In the genomic region with DNA sequence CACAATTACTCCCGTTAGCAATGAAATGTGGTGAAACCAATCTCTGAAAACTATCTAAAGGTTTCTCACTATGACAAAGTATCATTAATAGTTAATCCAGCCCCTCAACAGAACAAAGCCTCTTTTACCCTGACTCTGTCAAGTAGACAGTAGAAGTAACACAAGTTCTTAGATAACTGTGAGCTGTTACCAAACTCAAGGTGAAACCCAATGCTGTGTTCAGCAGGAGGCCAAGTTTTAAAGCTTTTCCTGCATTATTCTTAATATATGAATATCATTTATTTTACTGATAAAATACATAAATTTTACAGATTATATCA, we compare ENCODE assay signal across 11 cellular contexts.
A peak's percentile ranks its signal among the peaks of the same experiment; 100 is the strongest.
DNase-seq lines count a peak whose midpoint lies in the region; ATAC-seq and TF ChIP-seq lines count a peak whose summit lies in the region.
"Had no signal": no experiment of that assay in that cellular context is flagged by ENCODE, and none has a peak within 500 bp of the region (broad histone marks: within the 10 kb centered on the region; RNA-seq: fewer than 3 reads in every experiment).

No MANE protein-coding gene starts in this region.

- no peaks in the 10 kb centered on the region for H3K9me3 ChIP-seq in vagina
- H3K9me3 ChIP-seq: adrenal gland, tibial artery had no signal

- H2AFZ ChIP-seq in GM23338, result no peak overlapping the region

- H3K27me3 Mint-ChIP-seq in GM23338 (ENCODE audit: insufficient read depth, low read depth, poor library complexity), result peaks cover 6% of the 10 kb centered on the region
- no peaks in the 10 kb centered on the region for H3K27me3 Mint-ChIP-seq in progenitor cell of endocrine pancreas

- H3K4me3 ChIP-seq in GM23338 (no peak overlapping the region), vagina (no peak overlapping the region)
- H3K4me3 ChIP-seq: adrenal gland, tibial artery had no signal

- H3K4me1 ChIP-seq in GM23338 (ENCODE audit: insufficient read depth), result peaks cover 21% of the 10 kb centered on the region
- no peaks in the 10 kb centered on the region for H3K4me1 ChIP-seq in vagina

- no peaks in the 10 kb centered on the region for H3F3A ChIP-seq in GM23338 (replicated peaks; ENCODE audit: low read depth)

- no peaks in the 10 kb centered on the region for H3K36me3 Mint-ChIP-seq in GM23338 (ENCODE audit: low read depth)
- H3K36me3 Mint-ChIP-seq in progenitor cell of endocrine pancreas (ENCODE audit: insufficient read depth), result peaks cover 4% of the 10 kb centered on the region

- H3K27ac Mint-ChIP-seq in GM23338 (no peak overlapping the region), progenitor cell of endocrine pancreas (peak overlapping the region; percentile 38)

- intact Hi-C loops in vagina (cut with DNase I), result no loop called here

- no peak for TF ChIP-seq CTCF in GM23338 (conservative IDR thresholded peaks at IDR 0.05; ENCODE audit: low read depth in 2 of 2)
- no peak for TF ChIP-seq CTCF in progenitor cell of endocrine pancreas (IDR thresholded peaks at IDR 0.05; ENCODE audit: unreplicated experiment)
- TF ChIP-seq CTCF in vagina (IDR thresholded peaks at IDR 0.05), result no peak

- H3K4me1 Mint-ChIP-seq in GM23338, result peaks cover 20% of the 10 kb centered on the region
- peaks cover 41% of the 10 kb centered on the region for H3K4me1 Mint-ChIP-seq in progenitor cell of endocrine pancreas (ENCODE audit: low read depth)

- H4K20me1 ChIP-seq in GM23338 (replicated peaks; ENCODE audit: insufficient read depth), result peaks cover 15% of the 10 kb centered on the region

- H3K36me3 ChIP-seq in GM23338 (ENCODE audit: insufficient read depth) (no peaks in the 10 kb centered on the region), vagina (no peaks in the 10 kb centered on the region)
- H3K36me3 ChIP-seq: adrenal gland, tibial artery had no signal

- H3K79me2 ChIP-seq in GM23338 (replicated peaks; ENCODE audit: insufficient read depth), result peaks cover 92% of the 10 kb centered on the region

- TF ChIP-seq POLR2A in vagina (IDR thresholded peaks at IDR 0.05), result no peak

- H3K27me3 ChIP-seq in GM23338 (ENCODE audit: insufficient read depth) (no peaks in the 10 kb centered on the region), vagina (no peaks in the 10 kb centered on the region)
- H3K27me3 ChIP-seq: adrenal gland, tibial artery had no signal

- H3K9me3 Mint-ChIP-seq in GM23338, result no peaks in the 10 kb centered on the region
- H3K9me3 Mint-ChIP-seq in progenitor cell of endocrine pancreas (ENCODE audit: low read depth), result no peaks in the 10 kb centered on the region

- H3K27ac ChIP-seq in GM23338 (ENCODE audit: low read depth) (no peak overlapping the region), vagina (no peak overlapping the region)
- H3K27ac ChIP-seq: adrenal gland, tibial artery had no signal

- ATAC-seq in GM19025 (IDR thresholded peaks at IDR 0.05; ENCODE audit: low read depth, unreplicated experiment) (peak; percentile 90), GM23338 (no peak), HG03354 (IDR thresholded peaks at IDR 0.05; ENCODE audit: poor library complexity, severe bottlenecking, unreplicated experiment) (peak; percentile 96), GM19328 (IDR thresholded peaks at IDR 0.05; ENCODE audit: unreplicated experiment) (no peak)

- H3K4me3 Mint-ChIP-seq in GM23338 (no peak overlapping the region), progenitor cell of endocrine pancreas (ENCODE audit: low read depth) (no peak overlapping the region)

- H3K9me2 ChIP-seq in GM23338 (ENCODE audit: insufficient read depth), result no peaks in the 10 kb centered on the region

- H3K4me2 ChIP-seq in GM23338, result 0 out of 2 replicates have a peak overlapping the region, but pooled peaks have one; percentile 18

- DNase-seq in GM23338 (ENCODE audit: low spot score) (no peak), progenitor cell of endocrine pancreas (ENCODE audit: low spot score, unreplicated experiment) (no peak), vagina (ENCODE audit: extremely low spot score in 2 of 2) (no peak), NK-92 (lab: John Stamatoyannopoulos, UW; ENCODE audit: unreplicated experiment) (no peak)
- DNase-seq: adrenal gland; effector CD8-positive, alpha-beta T cell; NCI-H1105 treated with DMSO at 0.1 percent for 48 hours; tibial artery had no signal

TF ChIP-seq in GM23338, 12 proteins besides CTCF, POLR2A, EP300 and RAD21 (continues in another document):
- TF ChIP-seq ZNF114 (CRISPR knock-in tag; IDR thresholded peaks at IDR 0.05) (no peak), JUNB (IDR thresholded peaks at IDR 0.05; ENCODE audit: unreplicated experiment) (no peak), ZNF331 (CRISPR knock-in tag; IDR thresholded peaks at IDR 0.05; ENCODE audit: low read depth) (no peak), POLR2AphosphoS5 (IDR thresholded peaks at IDR 0.05; ENCODE audit: low read depth) (no peak), EZH2 (IDR thresholded peaks at IDR 0.05; ENCODE audit: low read depth, unreplicated experiment) (no peak), EZH2phosphoT487 (IDR thresholded peaks at IDR 0.05; ENCODE audit: unreplicated experiment) (no peak)
- TF ChIP-seq, protein P1, sequence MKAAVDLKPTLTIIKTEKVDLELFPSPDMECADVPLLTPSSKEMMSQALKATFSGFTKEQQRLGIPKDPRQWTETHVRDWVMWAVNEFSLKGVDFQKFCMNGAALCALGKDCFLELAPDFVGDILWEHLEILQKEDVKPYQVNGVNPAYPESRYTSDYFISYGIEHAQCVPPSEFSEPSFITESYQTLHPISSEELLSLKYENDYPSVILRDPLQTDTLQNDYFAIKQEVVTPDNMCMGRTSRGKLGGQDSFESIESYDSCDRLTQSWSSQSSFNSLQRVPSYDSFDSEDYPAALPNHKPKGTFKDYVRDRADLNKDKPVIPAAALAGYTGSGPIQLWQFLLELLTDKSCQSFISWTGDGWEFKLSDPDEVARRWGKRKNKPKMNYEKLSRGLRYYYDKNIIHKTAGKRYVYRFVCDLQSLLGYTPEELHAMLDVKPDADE (IDR thresholded peaks at IDR 0.05), result no peak
- TF ChIP-seq, protein P2, sequence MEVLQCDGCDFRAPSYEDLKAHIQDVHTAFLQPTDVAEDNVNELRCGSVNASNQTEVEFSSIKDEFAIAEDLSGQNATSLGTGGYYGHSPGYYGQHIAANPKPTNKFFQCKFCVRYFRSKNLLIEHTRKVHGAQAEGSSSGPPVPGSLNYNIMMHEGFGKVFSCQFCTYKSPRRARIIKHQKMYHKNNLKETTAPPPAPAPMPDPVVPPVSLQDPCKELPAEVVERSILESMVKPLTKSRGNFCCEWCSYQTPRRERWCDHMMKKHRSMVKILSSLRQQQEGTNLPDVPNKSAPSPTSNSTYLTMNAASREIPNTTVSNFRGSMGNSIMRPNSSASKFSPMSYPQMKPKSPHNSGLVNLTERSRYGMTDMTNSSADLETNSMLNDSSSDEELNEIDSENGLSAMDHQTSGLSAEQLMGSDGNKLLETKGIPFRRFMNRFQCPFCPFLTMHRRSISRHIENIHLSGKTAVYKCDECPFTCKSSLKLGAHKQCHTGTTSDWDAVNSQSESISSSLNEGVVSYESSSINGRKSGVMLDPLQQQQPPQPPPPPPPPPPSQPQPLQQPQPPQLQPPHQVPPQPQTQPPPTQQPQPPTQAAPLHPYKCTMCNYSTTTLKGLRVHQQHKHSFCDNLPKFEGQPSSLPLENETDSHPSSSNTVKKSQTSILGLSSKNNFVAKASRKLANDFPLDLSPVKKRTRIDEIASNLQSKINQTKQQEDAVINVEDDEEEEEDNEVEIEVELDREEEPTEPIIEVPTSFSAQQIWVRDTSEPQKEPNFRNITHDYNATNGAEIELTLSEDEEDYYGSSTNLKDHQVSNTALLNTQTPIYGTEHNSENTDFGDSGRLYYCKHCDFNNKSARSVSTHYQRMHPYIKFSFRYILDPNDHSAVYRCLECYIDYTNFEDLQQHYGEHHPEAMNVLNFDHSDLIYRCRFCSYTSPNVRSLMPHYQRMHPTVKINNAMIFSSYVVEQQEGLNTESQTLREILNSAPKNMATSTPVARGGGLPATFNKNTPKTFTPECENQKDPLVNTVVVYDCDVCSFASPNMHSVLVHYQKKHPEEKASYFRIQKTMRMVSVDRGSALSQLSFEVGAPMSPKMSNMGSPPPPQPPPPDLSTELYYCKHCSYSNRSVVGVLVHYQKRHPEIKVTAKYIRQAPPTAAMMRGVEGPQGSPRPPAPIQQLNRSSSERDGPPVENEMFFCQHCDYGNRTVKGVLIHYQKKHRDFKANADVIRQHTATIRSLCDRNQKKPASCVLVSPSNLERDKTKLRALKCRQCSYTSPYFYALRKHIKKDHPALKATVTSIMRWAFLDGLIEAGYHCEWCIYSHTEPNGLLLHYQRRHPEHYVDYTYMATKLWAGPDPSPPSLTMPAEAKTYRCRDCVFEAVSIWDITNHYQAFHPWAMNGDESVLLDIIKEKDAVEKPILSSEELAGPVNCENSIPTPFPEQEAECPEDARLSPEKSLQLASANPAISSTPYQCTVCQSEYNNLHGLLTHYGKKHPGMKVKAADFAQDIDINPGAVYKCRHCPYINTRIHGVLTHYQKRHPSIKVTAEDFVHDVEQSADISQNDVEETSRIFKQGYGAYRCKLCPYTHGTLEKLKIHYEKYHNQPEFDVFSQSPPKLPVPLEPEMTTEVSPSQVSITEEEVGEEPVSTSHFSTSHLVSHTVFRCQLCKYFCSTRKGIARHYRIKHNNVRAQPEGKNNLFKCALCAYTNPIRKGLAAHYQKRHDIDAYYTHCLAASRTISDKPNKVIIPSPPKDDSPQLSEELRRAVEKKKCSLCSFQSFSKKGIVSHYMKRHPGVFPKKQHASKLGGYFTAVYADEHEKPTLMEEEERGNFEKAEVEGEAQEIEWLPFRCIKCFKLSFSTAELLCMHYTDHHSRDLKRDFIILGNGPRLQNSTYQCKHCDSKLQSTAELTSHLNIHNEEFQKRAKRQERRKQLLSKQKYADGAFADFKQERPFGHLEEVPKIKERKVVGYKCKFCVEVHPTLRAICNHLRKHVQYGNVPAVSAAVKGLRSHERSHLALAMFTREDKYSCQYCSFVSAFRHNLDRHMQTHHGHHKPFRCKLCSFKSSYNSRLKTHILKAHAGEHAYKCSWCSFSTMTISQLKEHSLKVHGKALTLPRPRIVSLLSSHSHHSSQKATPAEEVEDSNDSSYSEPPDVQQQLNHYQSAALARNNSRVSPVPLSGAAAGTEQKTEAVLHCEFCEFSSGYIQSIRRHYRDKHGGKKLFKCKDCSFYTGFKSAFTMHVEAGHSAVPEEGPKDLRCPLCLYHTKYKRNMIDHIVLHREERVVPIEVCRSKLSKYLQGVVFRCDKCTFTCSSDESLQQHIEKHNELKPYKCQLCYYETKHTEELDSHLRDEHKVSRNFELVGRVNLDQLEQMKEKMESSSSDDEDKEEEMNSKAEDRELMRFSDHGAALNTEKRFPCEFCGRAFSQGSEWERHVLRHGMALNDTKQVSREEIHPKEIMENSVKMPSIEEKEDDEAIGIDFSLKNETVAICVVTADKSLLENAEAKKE (CRISPR knock-in tag; IDR thresholded peaks at IDR 0.05), result no peak

Comparison
In these comparisons a context has a peak if more than half of its experiments do, and no peak if none do; other contexts are left out.
1. ATAC-seq: peak in GM19025 (single experiment) and HG03354 (single experiment); none in GM23338 (single experiment) and GM19328 (single experiment).